ENCODE assay signal across 10 cellular contexts in the genomic region with DNA sequence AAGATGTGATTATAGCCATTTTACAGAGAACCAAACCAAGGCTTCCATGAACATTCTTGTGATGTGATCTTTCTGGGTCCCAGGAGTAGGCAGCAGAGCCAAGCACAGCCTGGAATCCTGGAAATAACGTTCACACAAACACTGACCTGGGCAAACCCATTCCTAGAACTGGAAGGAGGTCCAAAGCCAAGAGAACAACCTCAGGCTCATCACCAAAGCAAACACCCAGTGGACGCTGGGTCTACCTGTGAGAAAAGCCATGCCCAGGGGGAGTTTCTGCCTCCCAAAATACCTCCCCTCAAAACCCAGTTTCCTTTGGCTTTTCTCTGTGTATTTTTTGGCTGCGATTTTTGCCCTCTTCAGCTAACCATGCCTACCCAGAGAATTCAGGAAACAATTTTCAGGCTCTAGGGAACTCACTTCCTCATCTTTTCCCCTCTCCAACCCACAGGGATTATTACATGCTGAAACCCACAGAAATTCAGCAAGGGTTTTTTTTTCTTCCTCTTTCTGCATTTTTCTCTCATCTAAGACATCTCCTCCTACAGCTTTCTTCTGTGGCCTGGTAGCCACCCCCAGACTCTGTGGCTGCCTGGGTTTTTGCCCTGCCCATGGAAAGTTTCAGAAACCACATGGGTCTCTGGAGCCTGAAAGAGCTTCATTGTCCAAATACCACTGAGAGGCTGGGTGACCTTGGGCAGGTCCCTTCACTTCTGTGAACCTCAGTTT.
DNase-seq lines count a peak whose midpoint lies in the region; ATAC-seq and TF ChIP-seq lines count a peak whose summit lies in the region.
"Had no signal": no experiment of that assay in that cellular context is flagged by ENCODE, and none has a peak within 500 bp of the region (broad histone marks: within the 10 kb centered on the region; RNA-seq: fewer than 3 reads in every experiment).

No MANE protein-coding gene starts in this region.

- intact Hi-C loops in uterus (cut with DNase I; ENCODE audit: low total_unique reads), result no loop called here

- TF ChIP-seq POLR2A in uterus (IDR thresholded peaks at IDR 0.05), result no peak

- peak; percentile 63 for DNase-seq in GM03348 (ENCODE audit: low spot score)
- peak; percentile 81 for DNase-seq in OCI-M1 (lab: John Stamatoyannopoulos, UW)
- no peak for DNase-seq in uterus
- DNase-seq in RPMI8226, result no peak
- no peak for DNase-seq in HuH-7.5 (ENCODE audit: low spot score)
- no peak for DNase-seq in SK-N-DZ (ENCODE audit: low spot score)
- DNase-seq: pancreas had no signal

- H3K9ac ChIP-seq in muscle layer of colon (ENCODE audit: low read length), result no peak overlapping the region

- no peaks in the 10 kb centered on the region for H3K27me3 ChIP-seq in muscle layer of colon (ENCODE audit: control insufficient read depth in 1 of 2, insufficient read depth in 2 of 2, low read length in 2 of 2)
- H3K27me3 ChIP-seq in uterus, result no peaks in the 10 kb centered on the region
- H3K27me3 ChIP-seq: hepatocyte, pancreas had no signal

- H3K27ac ChIP-seq in muscle layer of colon (ENCODE audit: low read depth, low read length) (peak overlapping the region; percentile 54), uterus (no peak overlapping the region)
- H3K27ac ChIP-seq: pancreas had no signal

- H3K4me3 ChIP-seq in muscle layer of colon (ENCODE audit: low read depth in 1 of 2, low read length in 2 of 2) (no peak overlapping the region), uterus (no peak overlapping the region)
- H3K4me3 ChIP-seq: hepatocyte, pancreas had no signal

- no peak for TF ChIP-seq CTCF in uterus (IDR thresholded peaks at IDR 0.05)

- peak; percentile 64 for ATAC-seq in GM21360 (IDR thresholded peaks at IDR 0.05; ENCODE audit: unreplicated experiment)

- H3K4me1 ChIP-seq in muscle layer of colon (ENCODE audit: insufficient read depth, low read length), result peaks cover 71% of the 10 kb centered on the region
- no peaks in the 10 kb centered on the region for H3K4me1 ChIP-seq in uterus
- H3K4me1 ChIP-seq: pancreas had no signal

- peaks cover 44% of the 10 kb centered on the region for H3K36me3 ChIP-seq in muscle layer of colon (ENCODE audit: insufficient read depth, low read length)
- H3K36me3 ChIP-seq in uterus, result no peaks in the 10 kb centered on the region
- H3K36me3 ChIP-seq: pancreas had no signal

- H3K9me3 ChIP-seq in muscle layer of colon (ENCODE audit: low read length) (no peaks in the 10 kb centered on the region), uterus (no peaks in the 10 kb centered on the region)
- H3K9me3 ChIP-seq: pancreas had no signal

Comparison
In these comparisons a context has a peak if more than half of its experiments do, and no peak if none do; other contexts are left out.
1. DNase-seq: peak in GM03348 (single experiment) and OCI-M1 (single experiment); none in uterus (0 of 2), RPMI8226 (single experiment), HuH-7.5 (single experiment) and SK-N-DZ (single experiment).